ENCODE assay signal across 8 cellular contexts in the genomic region with DNA sequence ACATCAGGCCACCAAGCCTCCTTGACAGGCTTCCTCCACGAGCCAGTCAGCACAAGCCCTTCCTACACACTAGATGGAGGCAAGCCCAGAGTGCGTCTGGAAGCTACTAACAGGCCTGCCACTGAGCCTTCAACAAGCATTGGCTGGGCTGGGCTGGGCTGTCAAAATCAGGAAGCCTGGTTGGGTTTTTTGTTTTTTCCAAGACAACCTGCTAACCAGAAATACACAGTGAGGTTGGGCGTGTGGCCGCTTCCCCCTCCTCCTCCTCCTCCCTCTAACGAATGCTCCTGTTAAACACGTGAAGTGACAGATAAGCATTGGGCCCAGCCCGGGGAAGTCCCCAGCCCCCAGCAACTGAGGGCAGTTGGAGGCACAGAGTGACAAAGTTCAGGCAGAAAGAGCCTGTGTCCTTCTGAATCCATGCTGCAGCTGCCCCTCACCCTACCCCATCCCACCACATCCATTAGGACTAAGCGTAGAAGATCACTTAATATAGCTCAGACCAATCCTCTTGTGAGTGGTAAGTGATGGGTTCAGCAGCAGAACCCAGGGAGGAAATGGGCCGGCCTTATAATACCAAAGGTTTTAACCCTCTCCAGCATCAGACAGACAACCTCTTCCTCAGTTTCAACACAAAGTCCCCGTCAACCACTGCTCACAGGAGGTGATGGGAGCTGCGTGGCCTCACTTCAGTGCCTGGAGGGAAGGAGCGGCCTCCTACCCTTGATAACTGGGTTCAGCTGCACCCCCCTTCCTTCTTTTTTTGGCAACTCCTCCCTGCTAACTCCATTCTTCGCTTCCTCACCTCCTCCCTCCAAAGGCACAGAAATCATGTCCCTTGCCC. TPM values are rescaled to one million over a fixed set of nuclear protein-coding genes. Genes with fewer than 3 reads are reported as not detected.
DNase-seq lines count a peak whose midpoint lies in the region; ATAC-seq and TF ChIP-seq lines count a peak whose summit lies in the region.

No MANE protein-coding gene starts in this region.

- H3K27ac ChIP-seq in esophagus squamous epithelium: peak overlapping the region; percentile 71 to 85 (median 76)
- H3K27ac ChIP-seq in stomach: peak overlapping the region; percentile 85 to 95 (median 91)

- H3K4me3 Mint-ChIP-seq in nephron progenitor cell: no peak overlapping the region

- H3K27me3 Mint-ChIP-seq in nephron progenitor cell (ENCODE audit: low read depth, poor library complexity): peaks cover 83% of the 10 kb centered on the region

- 2 to 16% methylated on average over 5 to 6 of the region's 13 CpGs for WGBS in esophagus squamous epithelium, 2 donors
- 5 to 10% (median 5%) methylated on average over 12 to 13 of the region's 13 CpGs for WGBS in stomach, 5 donors

- no peaks in the 10 kb centered on the region for H3K36me3 Mint-ChIP-seq in nephron progenitor cell (ENCODE audit: low read depth)

- TF ChIP-seq EP300 in stomach (IDR thresholded peaks at IDR 0.05): no peak

- H3K4me3 ChIP-seq in esophagus squamous epithelium (peak overlapping the region; percentile 35 to 70 (median 51)), stomach (peak overlapping the region; percentile 56 to 76 (median 64))

- TF ChIP-seq POLR2A in esophagus squamous epithelium (IDR thresholded peaks at IDR 0.05) (no peak), stomach (IDR thresholded peaks at IDR 0.05) (no peak)

- peaks cover 10% of the 10 kb centered on the region for H3K9me3 Mint-ChIP-seq in nephron progenitor cell

- TF ChIP-seq CTCF in esophagus squamous epithelium (IDR thresholded peaks at IDR 0.05) (no peak), nephron progenitor cell (IDR thresholded peaks at IDR 0.05) (no peak), stomach (IDR thresholded peaks at IDR 0.05) (no peak)

- peak; percentile 36 for ATAC-seq in GM21825 (IDR thresholded peaks at IDR 0.05; ENCODE audit: unreplicated experiment)

- H3K27ac Mint-ChIP-seq in nephron progenitor cell: no peak overlapping the region

- H3K27me3 ChIP-seq in esophagus squamous epithelium (peaks cover 0 to 29% (median 0%) of the 10 kb centered on the region in 4 donors), stomach (peaks cover 0 to 19% (median 6%) of the 10 kb centered on the region in 3 donors)

- H3K4me1 ChIP-seq in esophagus squamous epithelium: peaks cover 16 to 53% (median 24%) of the 10 kb centered on the region in 3 donors
- H3K4me1 ChIP-seq in stomach: peaks cover 19 to 54% (median 48%) of the 10 kb centered on the region in 4 donors

- peaks cover 29% of the 10 kb centered on the region for H3K4me1 Mint-ChIP-seq in nephron progenitor cell

- intact Hi-C loops in esophagus squamous epithelium (cut with DNase I) (no loop called here), stomach (cut with DNase I; ENCODE audit: low total_unique reads) (no loop called here)

- no peaks in the 10 kb centered on the region for H3K36me3 ChIP-seq in esophagus squamous epithelium
- H3K36me3 ChIP-seq in stomach: no peaks in the 10 kb centered on the region

- DNase-seq in DMS153 (lab: John Stamatoyannopoulos, UW) (peak; percentile 83), NCI-H2196 (lab: John Stamatoyannopoulos, UW; ENCODE audit: unreplicated experiment) (peak; percentile 26), esophagus squamous epithelium (lab: John Stamatoyannopoulos, UW) (no peak), nephron progenitor cell (peak; percentile 29), stomach (peak; percentile 80), middle frontal gyrus (ENCODE audit: extremely low spot score, low spot score) (no peak)
- DNase-seq in activated CD8-positive, alpha-beta memory T cell treated with anti-CD3 and anti-CD28 coated beads, Interleukin-2, amount 50 U/mL, for 24 hours (ENCODE audit: extremely low read depth): peak; percentile 66

- no peaks in the 10 kb centered on the region for H3K9me3 ChIP-seq in esophagus squamous epithelium
- no peaks in the 10 kb centered on the region for H3K9me3 ChIP-seq in stomach

RNA-seq across cellular contexts. Expression of gene NFATC2, which starts 1.1 kb away (rescaled TPM):
- total RNA-seq in esophagus squamous epithelium (1 to 10 TPM in 3 of 4 donors, under 1 TPM in 1; 0.83 to 6.7 (median 1.4) TPM), stomach (10 to 100 TPM in 4 of 5 donors, 1 to 10 TPM in 1; 7.0 to 31.9 (median 11.4) TPM)
- 1 to 10 TPM; 1.4 to 6.3 (median 3.2) TPM for polyA plus RNA-seq in stomach

Comparison
In these comparisons a context has a peak if more than half of its experiments do, and no peak if none do; other contexts are left out.
1. DNase-seq: peak in DMS153 (single experiment), NCI-H2196 (single experiment), activated CD8-positive, alpha-beta memory T cell treated with anti-CD3 and anti-CD28 coated beads, Interleukin-2, amount 50 U/mL, for 24 hours (single experiment), nephron progenitor cell (single experiment) and stomach (single experiment); none in esophagus squamous epithelium (single experiment) and middle frontal gyrus (single experiment).